ENCODE assay signal across 1 cellular context in the genomic region with DNA sequence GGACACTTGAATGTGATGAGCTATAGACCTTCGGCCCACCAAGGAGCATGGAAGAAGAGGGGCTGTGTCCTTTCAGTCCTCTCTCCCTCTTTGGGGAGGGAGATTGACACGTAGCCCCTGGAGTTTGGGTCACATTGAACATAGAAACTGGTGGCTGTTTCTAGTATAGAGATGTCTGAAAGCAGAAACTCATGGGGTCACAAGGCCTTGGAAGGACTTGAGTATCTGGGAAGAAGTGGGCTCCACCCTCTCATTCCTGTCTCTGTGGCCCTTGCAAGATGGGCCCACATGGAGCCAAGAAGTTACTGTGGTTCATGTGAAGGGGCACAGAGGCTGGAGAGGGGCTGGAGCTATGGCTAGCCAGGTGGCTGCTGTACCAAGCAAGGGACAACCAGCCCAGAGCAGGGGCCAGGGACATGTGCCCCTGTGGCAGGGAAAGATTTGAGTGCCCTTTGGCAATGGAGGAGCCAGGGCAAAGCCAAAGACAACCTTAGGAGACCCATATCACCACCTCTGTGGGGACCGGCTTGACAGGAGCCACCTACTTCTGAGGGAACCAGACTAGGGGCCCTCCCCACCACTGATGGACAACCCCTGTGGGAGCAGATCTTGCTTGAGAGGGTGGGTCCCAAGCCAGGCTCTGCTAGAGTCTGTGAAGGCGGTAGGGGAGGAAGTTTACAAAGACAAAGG.
TF ChIP-seq lines count a peak whose summit lies in the region.

No MANE protein-coding gene starts in this region.

TF ChIP-seq in GM23338, 12 proteins besides CTCF, POLR2A, EP300 and RAD21 (continued from another document):
- TF ChIP-seq, protein P1, sequence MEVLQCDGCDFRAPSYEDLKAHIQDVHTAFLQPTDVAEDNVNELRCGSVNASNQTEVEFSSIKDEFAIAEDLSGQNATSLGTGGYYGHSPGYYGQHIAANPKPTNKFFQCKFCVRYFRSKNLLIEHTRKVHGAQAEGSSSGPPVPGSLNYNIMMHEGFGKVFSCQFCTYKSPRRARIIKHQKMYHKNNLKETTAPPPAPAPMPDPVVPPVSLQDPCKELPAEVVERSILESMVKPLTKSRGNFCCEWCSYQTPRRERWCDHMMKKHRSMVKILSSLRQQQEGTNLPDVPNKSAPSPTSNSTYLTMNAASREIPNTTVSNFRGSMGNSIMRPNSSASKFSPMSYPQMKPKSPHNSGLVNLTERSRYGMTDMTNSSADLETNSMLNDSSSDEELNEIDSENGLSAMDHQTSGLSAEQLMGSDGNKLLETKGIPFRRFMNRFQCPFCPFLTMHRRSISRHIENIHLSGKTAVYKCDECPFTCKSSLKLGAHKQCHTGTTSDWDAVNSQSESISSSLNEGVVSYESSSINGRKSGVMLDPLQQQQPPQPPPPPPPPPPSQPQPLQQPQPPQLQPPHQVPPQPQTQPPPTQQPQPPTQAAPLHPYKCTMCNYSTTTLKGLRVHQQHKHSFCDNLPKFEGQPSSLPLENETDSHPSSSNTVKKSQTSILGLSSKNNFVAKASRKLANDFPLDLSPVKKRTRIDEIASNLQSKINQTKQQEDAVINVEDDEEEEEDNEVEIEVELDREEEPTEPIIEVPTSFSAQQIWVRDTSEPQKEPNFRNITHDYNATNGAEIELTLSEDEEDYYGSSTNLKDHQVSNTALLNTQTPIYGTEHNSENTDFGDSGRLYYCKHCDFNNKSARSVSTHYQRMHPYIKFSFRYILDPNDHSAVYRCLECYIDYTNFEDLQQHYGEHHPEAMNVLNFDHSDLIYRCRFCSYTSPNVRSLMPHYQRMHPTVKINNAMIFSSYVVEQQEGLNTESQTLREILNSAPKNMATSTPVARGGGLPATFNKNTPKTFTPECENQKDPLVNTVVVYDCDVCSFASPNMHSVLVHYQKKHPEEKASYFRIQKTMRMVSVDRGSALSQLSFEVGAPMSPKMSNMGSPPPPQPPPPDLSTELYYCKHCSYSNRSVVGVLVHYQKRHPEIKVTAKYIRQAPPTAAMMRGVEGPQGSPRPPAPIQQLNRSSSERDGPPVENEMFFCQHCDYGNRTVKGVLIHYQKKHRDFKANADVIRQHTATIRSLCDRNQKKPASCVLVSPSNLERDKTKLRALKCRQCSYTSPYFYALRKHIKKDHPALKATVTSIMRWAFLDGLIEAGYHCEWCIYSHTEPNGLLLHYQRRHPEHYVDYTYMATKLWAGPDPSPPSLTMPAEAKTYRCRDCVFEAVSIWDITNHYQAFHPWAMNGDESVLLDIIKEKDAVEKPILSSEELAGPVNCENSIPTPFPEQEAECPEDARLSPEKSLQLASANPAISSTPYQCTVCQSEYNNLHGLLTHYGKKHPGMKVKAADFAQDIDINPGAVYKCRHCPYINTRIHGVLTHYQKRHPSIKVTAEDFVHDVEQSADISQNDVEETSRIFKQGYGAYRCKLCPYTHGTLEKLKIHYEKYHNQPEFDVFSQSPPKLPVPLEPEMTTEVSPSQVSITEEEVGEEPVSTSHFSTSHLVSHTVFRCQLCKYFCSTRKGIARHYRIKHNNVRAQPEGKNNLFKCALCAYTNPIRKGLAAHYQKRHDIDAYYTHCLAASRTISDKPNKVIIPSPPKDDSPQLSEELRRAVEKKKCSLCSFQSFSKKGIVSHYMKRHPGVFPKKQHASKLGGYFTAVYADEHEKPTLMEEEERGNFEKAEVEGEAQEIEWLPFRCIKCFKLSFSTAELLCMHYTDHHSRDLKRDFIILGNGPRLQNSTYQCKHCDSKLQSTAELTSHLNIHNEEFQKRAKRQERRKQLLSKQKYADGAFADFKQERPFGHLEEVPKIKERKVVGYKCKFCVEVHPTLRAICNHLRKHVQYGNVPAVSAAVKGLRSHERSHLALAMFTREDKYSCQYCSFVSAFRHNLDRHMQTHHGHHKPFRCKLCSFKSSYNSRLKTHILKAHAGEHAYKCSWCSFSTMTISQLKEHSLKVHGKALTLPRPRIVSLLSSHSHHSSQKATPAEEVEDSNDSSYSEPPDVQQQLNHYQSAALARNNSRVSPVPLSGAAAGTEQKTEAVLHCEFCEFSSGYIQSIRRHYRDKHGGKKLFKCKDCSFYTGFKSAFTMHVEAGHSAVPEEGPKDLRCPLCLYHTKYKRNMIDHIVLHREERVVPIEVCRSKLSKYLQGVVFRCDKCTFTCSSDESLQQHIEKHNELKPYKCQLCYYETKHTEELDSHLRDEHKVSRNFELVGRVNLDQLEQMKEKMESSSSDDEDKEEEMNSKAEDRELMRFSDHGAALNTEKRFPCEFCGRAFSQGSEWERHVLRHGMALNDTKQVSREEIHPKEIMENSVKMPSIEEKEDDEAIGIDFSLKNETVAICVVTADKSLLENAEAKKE (CRISPR knock-in tag; IDR thresholded peaks at IDR 0.05), result no peak
- TF ChIP-seq STAT1 (IDR thresholded peaks at IDR 0.05; ENCODE audit: unreplicated experiment) (no peak), EZH2phosphoT487 (IDR thresholded peaks at IDR 0.05; ENCODE audit: unreplicated experiment) (no peak), CREB1 (CRISPR knock-in tag; IDR thresholded peaks at IDR 0.05; ENCODE audit: low read depth) (no peak)
